16 cellular contexts compared by ENCODE assay signal in the genomic region with DNA sequence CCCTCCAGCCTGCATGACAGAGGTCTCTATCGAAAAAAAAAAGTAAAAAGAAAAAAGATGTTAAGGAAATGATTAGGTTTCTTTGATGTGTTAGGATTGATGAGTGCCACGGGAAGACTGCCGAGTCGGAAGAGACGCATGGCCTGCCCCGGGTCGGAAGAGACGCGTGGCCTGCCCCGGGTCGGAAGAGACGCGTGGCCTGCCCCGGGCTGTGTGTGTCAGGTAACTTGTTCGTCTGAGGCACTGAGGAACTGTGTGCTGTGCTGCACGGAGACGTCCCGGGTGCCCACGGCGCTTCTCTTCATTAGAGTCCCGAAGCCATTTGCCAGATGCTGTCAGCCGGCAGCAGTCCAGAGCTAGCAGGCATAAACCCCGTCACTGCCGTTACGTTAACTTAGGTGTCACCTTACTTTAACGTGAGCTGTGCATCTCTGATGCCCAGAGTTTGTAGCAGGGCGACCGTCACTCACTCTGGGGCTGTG. TPM values are rescaled to one million over a fixed set of nuclear protein-coding genes. Genes with fewer than 3 reads are reported as not detected.
DNase-seq lines count a peak whose midpoint lies in the region; ATAC-seq and TF ChIP-seq lines count a peak whose summit lies in the region.
"Had no signal": no experiment of that assay in that cellular context is flagged by ENCODE, and none has a peak within 500 bp of the region (broad histone marks: within the 10 kb centered on the region; RNA-seq: fewer than 3 reads in every experiment).

No MANE protein-coding gene starts in this region.

- no peak for TF ChIP-seq RAD21 in SK-N-SH (IDR thresholded peaks at IDR 0.05; ENCODE audit: low read length)

- H3K27me3 ChIP-seq in SK-N-SH (ENCODE audit: insufficient read depth): no peaks in the 10 kb centered on the region
- no peaks in the 10 kb centered on the region for H3K27me3 ChIP-seq in thyroid gland
- no peaks in the 10 kb centered on the region for H3K27me3 ChIP-seq in CD8-positive, alpha-beta T cell (ENCODE audit: insufficient read depth, low read length)
- H3K27me3 ChIP-seq: BLaER1 had no signal

- peak overlapping the region; percentile 43 for H3K27ac Mint-ChIP-seq in glutamatergic neuron (ENCODE audit: unreplicated experiment)
- H3K27ac Mint-ChIP-seq in natural killer cell treated with Interleukin-12 subunit alpha and Interleukin-12 subunit beta and Interleukin-15 and Interleukin-18, amount 100 ng/mL, for 72 hours: no peak overlapping the region
- no peak overlapping the region for H3K27ac Mint-ChIP-seq in CD8-positive, alpha-beta T cell
- H3K27ac Mint-ChIP-seq: CD8-positive, alpha-beta memory T cell; GM23338; HFFc6 had no signal

- no peaks in the 10 kb centered on the region for H3K9me2 ChIP-seq in SK-N-SH

- H3K9ac ChIP-seq in SK-N-SH: no peak overlapping the region
- H3K9ac ChIP-seq: BLaER1 had no signal

- no peak overlapping the region for H3K4me3 ChIP-seq in SK-N-SH (ENCODE audit: low read depth in 2 of 2, low read length in 1 of 2)
- no peak overlapping the region for H3K4me3 ChIP-seq in thyroid gland (replicated peaks in 1 of 3)
- no peak overlapping the region for H3K4me3 ChIP-seq in CD8-positive, alpha-beta T cell (ENCODE audit: low read depth, low read length)
- H3K4me3 ChIP-seq: BLaER1, GM23338 had no signal

- H3K27me3 Mint-ChIP-seq in glutamatergic neuron (ENCODE audit: unreplicated experiment): no peaks in the 10 kb centered on the region
- H3K27me3 Mint-ChIP-seq in natural killer cell treated with Interleukin-12 subunit alpha and Interleukin-12 subunit beta and Interleukin-15 and Interleukin-18, amount 100 ng/mL, for 72 hours: no peaks in the 10 kb centered on the region
- no peaks in the 10 kb centered on the region for H3K27me3 Mint-ChIP-seq in CD8-positive, alpha-beta T cell (ENCODE audit: low read depth)

- ATAC-seq in SK-N-SH treated with all-trans-retinoic acid at 6 μM for 48 hours: no peak
- no peak for ATAC-seq in natural killer cell treated with Interleukin-12 subunit alpha and Interleukin-12 subunit beta and Interleukin-15 and Interleukin-18, amount 100 ng/mL, for 72 hours
- no peak for ATAC-seq in CD8-positive, alpha-beta T cell
- ATAC-seq: GM23338, HCT116 had no signal

- H4K20me1 ChIP-seq in SK-N-SH (ENCODE audit: insufficient read depth): no peaks in the 10 kb centered on the region
- H4K20me1 ChIP-seq: BLaER1 had no signal

- H3K27ac ChIP-seq in SK-N-SH (ENCODE audit: low read depth in 2 of 2, low read length in 1 of 2) (no peak overlapping the region), thyroid gland (peak overlapping the region in 2 of 3 donors; percentile 70 to 71)
- H3K27ac ChIP-seq in CD8-positive, alpha-beta T cell (ENCODE audit: low read depth, low read length): no peak overlapping the region
- H3K27ac ChIP-seq: BLaER1, HL-60 had no signal

- peaks cover 4% of the 10 kb centered on the region for H3K9me3 Mint-ChIP-seq in glutamatergic neuron (ENCODE audit: unreplicated experiment)
- no peaks in the 10 kb centered on the region for H3K9me3 Mint-ChIP-seq in natural killer cell treated with Interleukin-12 subunit alpha and Interleukin-12 subunit beta and Interleukin-15 and Interleukin-18, amount 100 ng/mL, for 72 hours
- H3K9me3 Mint-ChIP-seq in CD8-positive, alpha-beta T cell: no peaks in the 10 kb centered on the region
- H3K9me3 Mint-ChIP-seq: CD8-positive, alpha-beta memory T cell; GM23338; HFFc6 had no signal

- peaks cover 7% of the 10 kb centered on the region for H3K4me1 Mint-ChIP-seq in glutamatergic neuron (ENCODE audit: low read depth, unreplicated experiment)
- H3K4me1 Mint-ChIP-seq in natural killer cell treated with Interleukin-12 subunit alpha and Interleukin-12 subunit beta and Interleukin-15 and Interleukin-18, amount 100 ng/mL, for 72 hours (ENCODE audit: low read depth in 2 of 2): no peaks in the 10 kb centered on the region
- no peaks in the 10 kb centered on the region for H3K4me1 Mint-ChIP-seq in CD8-positive, alpha-beta T cell (ENCODE audit: low read depth)
- H3K4me1 Mint-ChIP-seq: CD8-positive, alpha-beta memory T cell; GM23338 had no signal

- no peaks in the 10 kb centered on the region for H3K4me1 ChIP-seq in SK-N-SH (ENCODE audit: control insufficient read depth in 1 of 2, insufficient read depth in 2 of 2, low read depth in 1 of 2, low read length in 1 of 2)
- peaks cover 19 to 24% of the 10 kb centered on the region in 2 donors for H3K4me1 ChIP-seq in thyroid gland
- no peaks in the 10 kb centered on the region for H3K4me1 ChIP-seq in CD8-positive, alpha-beta T cell (ENCODE audit: insufficient read depth, low read length)
- H3K4me1 ChIP-seq: Caco-2 had no signal

- intact Hi-C loops in thyroid gland (cut with DNase I): no loop called here
- intact Hi-C loops in CD8-positive, alpha-beta T cell (cut with DNase I, micrococcal nuclease): no loop called here

- POLR2A ChIA-PET in SK-N-SH (lab: Yijun Ruan, JAX): no interaction called here
- POLR2A ChIA-PET in CD8-positive, alpha-beta T cell (lab: Charles Lee): no interaction called here

- 89% methylated on average over 28 of the region's 28 CpGs for WGBS in SK-N-SH (ENCODE audit: low lambda C conversion rate)
- 92 to 93% methylated on average over 28 of the region's 28 CpGs for WGBS in thyroid gland, 2 donors

- TF ChIP-seq CTCF in SK-N-SH (IDR thresholded peaks at IDR 0.05) (no peak), glutamatergic neuron (IDR thresholded peaks at IDR 0.05; ENCODE audit: partially characterized antibody, unreplicated experiment) (no peak), thyroid gland (IDR thresholded peaks at IDR 0.05) (no peak)
- TF ChIP-seq CTCF in CD8-positive, alpha-beta T cell (IDR thresholded peaks at IDR 0.05): no peak

- TF ChIP-seq EP300 in SK-N-SH (IDR thresholded peaks at IDR 0.05; ENCODE audit: borderline replicate concordance in 1 of 2, low read depth in 1 of 2, low read length in 1 of 2): no peak

- CTCF ChIA-PET in SK-N-SH (lab: Yijun Ruan, JAX): interaction anchor here (0.8 to 1.6 kb wide), 5 partner anchors 14 to 179 kb away, joined by 3 to 5 read pairs (median 3); a partner anchor contains a TSS
- CTCF ChIA-PET in CD8-positive, alpha-beta T cell (lab: Charles Lee): interaction anchor here (1.4 kb wide), 1 partner anchor 15 kb away, joined by 4 read pairs; no protein-coding TSS in a partner anchor

- no peak for TF ChIP-seq POLR2A in thyroid gland (IDR thresholded peaks at IDR 0.05)

- no peaks in the 10 kb centered on the region for H3F3A ChIP-seq in SK-N-SH (replicated peaks; ENCODE audit: insufficient read depth)

- no peak overlapping the region for H3K4me3 Mint-ChIP-seq in glutamatergic neuron (ENCODE audit: unreplicated experiment)
- no peak overlapping the region for H3K4me3 Mint-ChIP-seq in natural killer cell treated with Interleukin-12 subunit alpha and Interleukin-12 subunit beta and Interleukin-15 and Interleukin-18, amount 100 ng/mL, for 72 hours
- no peak overlapping the region for H3K4me3 Mint-ChIP-seq in CD8-positive, alpha-beta T cell
- H3K4me3 Mint-ChIP-seq: CD8-positive, alpha-beta memory T cell; GM23338; HFFc6 had no signal

- no peak overlapping the region for H3K4me2 ChIP-seq in SK-N-SH
- H3K4me2 ChIP-seq: BLaER1, GM23338 had no signal

- no peak overlapping the region for H2AFZ ChIP-seq in SK-N-SH (ENCODE audit: low read depth)
- H2AFZ ChIP-seq: GM23338 had no signal

- H3K36me3 Mint-ChIP-seq in glutamatergic neuron (ENCODE audit: unreplicated experiment): peaks cover 3% of the 10 kb centered on the region
- H3K36me3 Mint-ChIP-seq in natural killer cell treated with Interleukin-12 subunit alpha and Interleukin-12 subunit beta and Interleukin-15 and Interleukin-18, amount 100 ng/mL, for 72 hours: no peaks in the 10 kb centered on the region
- no peaks in the 10 kb centered on the region for H3K36me3 Mint-ChIP-seq in CD8-positive, alpha-beta T cell

- no peaks in the 10 kb centered on the region for H3K9me3 ChIP-seq in SK-N-SH
- H3K9me3 ChIP-seq in thyroid gland: no peaks in the 10 kb centered on the region
- H3K9me3 ChIP-seq in CD8-positive, alpha-beta T cell (ENCODE audit: low read length): no peaks in the 10 kb centered on the region
- H3K9me3 ChIP-seq: BLaER1, Caco-2 had no signal

- H3K36me3 ChIP-seq in SK-N-SH (replicated peaks in 1 of 2; ENCODE audit: control insufficient read depth in 1 of 2, insufficient read depth in 2 of 2, low read length in 1 of 2): peaks cover 0 to 8% of the 10 kb centered on the region in 2 experiments
- no peaks in the 10 kb centered on the region for H3K36me3 ChIP-seq in thyroid gland
- H3K36me3 ChIP-seq in CD8-positive, alpha-beta T cell (ENCODE audit: insufficient read depth, low read length): no peaks in the 10 kb centered on the region
- H3K36me3 ChIP-seq: BLaER1 had no signal

- DNase-seq in SK-N-SH: peak; percentile 17
- DNase-seq in glutamatergic neuron: no peak
- DNase-seq in thyroid gland: no peak
- DNase-seq in natural killer cell treated with Interleukin-12 subunit alpha and Interleukin-12 subunit beta and Interleukin-15 and Interleukin-18, amount 100 ng/mL, for 72 hours (ENCODE audit: low spot score): no peak
- DNase-seq in CD8-positive, alpha-beta T cell: no peak
- no peak for DNase-seq in SKM-1 (lab: John Stamatoyannopoulos, UW; ENCODE audit: unreplicated experiment)
- DNase-seq: 8988T; Caco-2; CD8-positive, alpha-beta memory T cell; GF-D8; HFFc6 had no signal

- H3K79me2 ChIP-seq in SK-N-SH (ENCODE audit: insufficient read depth): no peaks in the 10 kb centered on the region

TF ChIP-seq in SK-N-SH, 30 proteins besides CTCF, POLR2A, EP300 and RAD21 (continues in another document):
- TF ChIP-seq FOXM1 (IDR thresholded peaks at IDR 0.05; ENCODE audit: low read depth) (no peak), YY1 (IDR thresholded peaks at IDR 0.05; ENCODE audit: low read depth) (no peak), RFX5 (IDR thresholded peaks at IDR 0.05; ENCODE audit: low read length) (no peak), RCOR1 (IDR thresholded peaks at IDR 0.05; ENCODE audit: low read length) (no peak), MXI1 (IDR thresholded peaks at IDR 0.05; ENCODE audit: low read depth, low read length) (no peak), TEAD4 (IDR thresholded peaks at IDR 0.05; ENCODE audit: borderline replicate concordance, insufficient read depth) (no peak)

TF ChIP-seq in SK-N-SH treated with all-trans-retinoic acid at 6 μM for 48 hours, 23 proteins besides CTCF, POLR2A, EP300 and RAD21 (continues in another document):
- no peak for TF ChIP-seq ZNF8 (CRISPR knock-in tag; IDR thresholded peaks at IDR 0.05)

RNA-seq across cellular contexts. Expression of a gene that starts 40.5 kb away (rescaled TPM):
- 28.1 and 55.1 TPM in 2 replicates for polyA plus RNA-seq in SK-N-SH (2012; rRNA removed)
- 15.2 and 34.0 TPM in 2 replicates for polyA plus RNA-seq in SK-N-SH (2012; cell fraction: cytosol; rRNA removed)
- polyA plus RNA-seq in SK-N-SH (2012; cell fraction: nucleus; rRNA removed): 174 and 219 TPM in 2 replicates
- total RNA-seq in glutamatergic neuron (ENCODE audit: unreplicated experiment): 439 TPM
- total RNA-seq in thyroid gland: 10 to 100 TPM; 23.5 to 92.5 (median 77.3) TPM
- 100 to 1,000 TPM; 195 to 451 TPM for total RNA-seq in natural killer cell treated with Interleukin-12 subunit alpha and Interleukin-12 subunit beta and Interleukin-15 and Interleukin-18, amount 100 ng/mL, for 72 hours
- 100 to 1,000 TPM; 245 to 263 TPM for total RNA-seq in CD8-positive, alpha-beta T cell

Comparison
In these comparisons a context has a peak if more than half of its experiments do, and no peak if none do; other contexts are left out.
1. H3K27ac ChIP-seq: peak in thyroid gland (2 of 3); none in SK-N-SH (0 of 2) and CD8-positive, alpha-beta T cell (single experiment).